In genomic region chr16:11738742-11739544, GRCh38 we compare ENCODE assay signal across 14 cellular contexts. TPM values are rescaled to one million over a fixed set of nuclear protein-coding genes. Genes with fewer than 3 reads are reported as not detected.
A peak's percentile ranks its signal among the peaks of the same experiment; 100 is the strongest.
DNase-seq lines count a peak whose midpoint lies in the region; ATAC-seq and TF ChIP-seq lines count a peak whose summit lies in the region.
"Had no signal": no experiment of that assay in that cellular context is flagged by ENCODE, and none has a peak within 500 bp of the region (broad histone marks: within the 10 kb centered on the region; RNA-seq: fewer than 3 reads in every experiment).

No MANE protein-coding gene starts in this region.

- H3K4me3 Mint-ChIP-seq in CD8-positive, alpha-beta memory T cell = peak overlapping the region; percentile 67 to 94 (median 92)
- peak overlapping the region; percentile 84 for H3K4me3 Mint-ChIP-seq in activated CD4-positive, alpha-beta memory T cell treated with anti-CD3 and anti-CD28 coated beads, Interleukin-2, amount 10 ng/mL, durations not matched to agents 7 days and 5 days
- peak overlapping the region; percentile 29 to 75 (median 36) for H3K4me3 Mint-ChIP-seq in nephron
- H3K4me3 Mint-ChIP-seq: WTC11 had no signal

- peak; percentile 15 for TF ChIP-seq POLR2A in GM18505 (IDR thresholded peaks at IDR 0.05; ENCODE audit: borderline replicate concordance, extremely low read depth, insufficient read depth, insufficient read length)

- no peaks in the 10 kb centered on the region for H3K9me3 Mint-ChIP-seq in CD8-positive, alpha-beta memory T cell
- H3K9me3 Mint-ChIP-seq in activated CD4-positive, alpha-beta memory T cell treated with anti-CD3 and anti-CD28 coated beads, Interleukin-2, amount 10 ng/mL, durations not matched to agents 7 days and 5 days = no peaks in the 10 kb centered on the region
- H3K9me3 Mint-ChIP-seq in nephron = no peaks in the 10 kb centered on the region
- H3K9me3 Mint-ChIP-seq: WTC11 had no signal

- DNase-seq in CD8-positive, alpha-beta memory T cell = no peak
- no peak for DNase-seq in activated CD4-positive, alpha-beta memory T cell treated with anti-CD3 and anti-CD28 coated beads, Interleukin-2, amount 10 ng/mL, durations not matched to agents 7 days and 5 days
- DNase-seq in activated gamma-delta T cell treated with Interleukin-2 at 50 U/mL for 16 hours (no peak), dermis blood vessel endothelial cell (no peak), CD1c-positive myeloid dendritic cell (ENCODE audit: extremely low spot score) (no peak)
- DNase-seq: Calu3, cortex of kidney, NCI-H2107 had no signal

- H3K36me3 ChIP-seq in CD8-positive, alpha-beta memory T cell (ENCODE audit: insufficient read depth, low read length) = peaks cover 21% of the 10 kb centered on the region

- H3K27ac ChIP-seq in CD8-positive, alpha-beta memory T cell (ENCODE audit: low read depth, low read length) = no peak overlapping the region
- H3K27ac ChIP-seq: SK-N-MC, thoracic aorta had no signal

- H3K9me3 ChIP-seq in CD8-positive, alpha-beta memory T cell (ENCODE audit: low read length) = no peaks in the 10 kb centered on the region
- H3K9me3 ChIP-seq: thoracic aorta had no signal

- peaks cover 63 to 85% (median 78%) of the 10 kb centered on the region in 3 donors for H3K4me1 Mint-ChIP-seq in CD8-positive, alpha-beta memory T cell
- peaks cover 73% of the 10 kb centered on the region for H3K4me1 Mint-ChIP-seq in activated CD4-positive, alpha-beta memory T cell treated with anti-CD3 and anti-CD28 coated beads, Interleukin-2, amount 10 ng/mL, durations not matched to agents 7 days and 5 days
- peaks cover 54% of the 10 kb centered on the region for H3K4me1 Mint-ChIP-seq in nephron

- no peak for TF ChIP-seq CTCF in nephron (IDR thresholded peaks at IDR 0.05; ENCODE audit: unreplicated experiment in 3 of 3)

- ATAC-seq in GM18505 (IDR thresholded peaks at IDR 0.05; ENCODE audit: unreplicated experiment) (no peak), HG03442 (IDR thresholded peaks at IDR 0.05; ENCODE audit: unreplicated experiment) (no peak)
- ATAC-seq: WTC11 had no signal

- H3K36me3 Mint-ChIP-seq in CD8-positive, alpha-beta memory T cell = peaks cover 0 to 60% (median 12%) of the 10 kb centered on the region in 3 donors
- peaks cover 69% of the 10 kb centered on the region for H3K36me3 Mint-ChIP-seq in activated CD4-positive, alpha-beta memory T cell treated with anti-CD3 and anti-CD28 coated beads, Interleukin-2, amount 10 ng/mL, durations not matched to agents 7 days and 5 days (ENCODE audit: low read depth)
- peaks cover 33% of the 10 kb centered on the region for H3K36me3 Mint-ChIP-seq in nephron (ENCODE audit: low read depth)

- POLR2A ChIA-PET in CD8-positive, alpha-beta memory T cell (lab: Charles Lee) = no interaction called here
- POLR2A ChIA-PET in activated CD4-positive, alpha-beta memory T cell treated with anti-CD3 and anti-CD28 coated beads, Interleukin-2, amount 10 ng/mL, durations not matched to agents 7 days and 5 days (lab: Charles Lee) = interaction anchor here (0.7 to 6.9 kb wide), 3 partner anchors 9 to 178 kb away, joined by 3 to 113 read pairs (median 7); partner anchors contain the start of gene ZC3H7A

- no peak overlapping the region for H3K4me3 ChIP-seq in CD8-positive, alpha-beta memory T cell (ENCODE audit: low read length)
- H3K4me3 ChIP-seq: SK-N-MC, thoracic aorta had no signal

- H3K27me3 ChIP-seq in CD8-positive, alpha-beta memory T cell (ENCODE audit: insufficient read depth, low read length, poor library complexity, severe bottlenecking) = no peaks in the 10 kb centered on the region

- H3K4me1 ChIP-seq in CD8-positive, alpha-beta memory T cell (ENCODE audit: insufficient read depth, low read length) = peaks cover 52% of the 10 kb centered on the region

- H3K27me3 Mint-ChIP-seq in CD8-positive, alpha-beta memory T cell = no peaks in the 10 kb centered on the region
- no peaks in the 10 kb centered on the region for H3K27me3 Mint-ChIP-seq in activated CD4-positive, alpha-beta memory T cell treated with anti-CD3 and anti-CD28 coated beads, Interleukin-2, amount 10 ng/mL, durations not matched to agents 7 days and 5 days
- no peaks in the 10 kb centered on the region for H3K27me3 Mint-ChIP-seq in nephron (ENCODE audit: low read depth)

- H3K27ac Mint-ChIP-seq in CD8-positive, alpha-beta memory T cell = peak overlapping the region; percentile 36 to 99 (median 63)
- peak overlapping the region; percentile 63 for H3K27ac Mint-ChIP-seq in activated CD4-positive, alpha-beta memory T cell treated with anti-CD3 and anti-CD28 coated beads, Interleukin-2, amount 10 ng/mL, durations not matched to agents 7 days and 5 days
- no peak overlapping the region for H3K27ac Mint-ChIP-seq in nephron
- H3K27ac Mint-ChIP-seq: WTC11 had no signal

- CTCF ChIA-PET in CD8-positive, alpha-beta memory T cell (lab: Charles Lee) = interaction anchor here (1.7 kb wide), 1 partner anchor 58 kb away, joined by 6 read pairs; the partner anchor contains the start of gene ZC3H7A
- CTCF ChIA-PET in activated CD4-positive, alpha-beta memory T cell treated with anti-CD3 and anti-CD28 coated beads, Interleukin-2, amount 10 ng/mL, durations not matched to agents 7 days and 5 days (lab: Charles Lee) = interaction anchor here (0.9 to 1.7 kb wide), 3 partner anchors 9 to 329 kb away, joined by 3 to 5 read pairs (median 3); partner anchors contain the start of gene ZC3H7A

RNA-seq across cellular contexts. Expression of gene TXNDC11, which starts 3.7 kb away (rescaled TPM):
- total RNA-seq in CD8-positive, alpha-beta memory T cell = 10 to 100 TPM; 32.8 to 38.8 TPM
- polyA plus RNA-seq in CD8-positive, alpha-beta memory T cell = 57.8 TPM
- 10 to 100 TPM; 45.3 to 46.6 TPM for total RNA-seq in activated CD4-positive, alpha-beta memory T cell treated with anti-CD3 and anti-CD28 coated beads, Interleukin-2, amount 10 ng/mL, durations not matched to agents 7 days and 5 days
- 30.5 and 47.5 TPM in 2 replicates for total RNA-seq in dermis blood vessel endothelial cell

RNA-seq across cellular contexts. Expression of gene ZC3H7A, which starts 58.1 kb away (rescaled TPM):
- 10 to 100 TPM; 51.9 to 54.2 TPM for total RNA-seq in CD8-positive, alpha-beta memory T cell
- 35.6 TPM for polyA plus RNA-seq in CD8-positive, alpha-beta memory T cell
- total RNA-seq in activated CD4-positive, alpha-beta memory T cell treated with anti-CD3 and anti-CD28 coated beads, Interleukin-2, amount 10 ng/mL, durations not matched to agents 7 days and 5 days = 10 to 100 TPM; 68.9 to 70.9 TPM
- total RNA-seq in dermis blood vessel endothelial cell = 43.4 and 107 TPM in 2 replicates

Comparison
In these comparisons a context has a peak if more than half of its experiments do, and no peak if none do; other contexts are left out.
1. H3K27ac Mint-ChIP-seq: peak in CD8-positive, alpha-beta memory T cell (8 of 8) and activated CD4-positive, alpha-beta memory T cell treated with anti-CD3 and anti-CD28 coated beads, Interleukin-2, amount 10 ng/mL, durations not matched to agents 7 days and 5 days (single experiment); none in nephron (0 of 3).
2. H3K4me3 Mint-ChIP-seq: peak in every context shown above with its lines; median percentile 92 in CD8-positive, alpha-beta memory T cell; 84 in activated CD4-positive, alpha-beta memory T cell treated with anti-CD3 and anti-CD28 coated beads, Interleukin-2, amount 10 ng/mL, durations not matched to agents 7 days and 5 days; 36 in nephron.